Comparison of ENCODE assay signal across 8 cellular contexts in the genomic region with DNA sequence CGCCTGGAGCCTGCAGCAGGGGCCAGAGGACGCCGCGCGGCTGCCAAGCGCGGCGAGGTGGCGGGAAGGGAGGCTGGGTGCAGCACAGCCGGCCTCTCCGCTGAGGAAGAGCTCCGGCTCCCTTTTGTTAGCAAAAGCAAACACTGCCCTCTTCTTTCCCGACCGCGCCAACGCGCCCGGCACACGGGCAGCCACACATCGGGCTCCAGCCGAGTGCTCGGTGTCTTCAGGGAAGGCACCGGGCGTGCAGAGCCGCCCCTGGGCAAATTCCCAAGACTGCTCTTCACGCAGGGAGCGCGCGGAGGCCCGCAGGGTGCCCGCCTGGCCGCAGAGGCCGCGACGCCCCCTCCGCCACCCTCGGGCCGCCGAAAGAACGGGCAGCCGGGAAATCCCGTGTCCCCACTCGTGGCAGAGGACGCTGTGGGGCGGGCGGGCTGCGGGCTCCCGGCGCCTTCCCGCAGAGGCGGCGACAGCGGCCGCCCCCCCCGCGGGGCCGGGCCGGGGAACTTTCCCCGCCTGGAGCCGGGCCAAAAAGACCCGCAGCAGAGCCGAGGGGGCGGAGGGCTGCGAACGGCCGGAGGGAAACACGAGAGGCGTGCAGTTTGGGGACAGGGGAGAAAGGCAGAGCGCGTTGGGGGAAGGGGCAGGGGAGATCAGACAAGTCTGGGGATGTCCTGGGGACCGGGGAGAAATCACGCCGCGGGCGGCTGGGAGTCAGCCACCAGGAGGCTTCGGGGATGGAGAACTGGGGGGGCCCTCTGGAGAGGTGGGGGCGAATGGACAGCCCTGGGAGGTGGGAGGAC. TPM values are rescaled to one million over a fixed set of nuclear protein-coding genes. Genes with fewer than 3 reads are reported as not detected.
DNase-seq lines count a peak whose midpoint lies in the region; ATAC-seq, FAIRE-seq and TF ChIP-seq lines count a peak whose summit lies in the region.

No MANE protein-coding gene starts in this region.

- no peak overlapping the region for H3K27ac Mint-ChIP-seq in natural killer cell

- ATAC-seq in GM19351 (IDR thresholded peaks at IDR 0.05; ENCODE audit: unreplicated experiment) (peak; percentile 51), foreskin keratinocyte (peak; percentile 13), natural killer cell (peak in 1 of 3 donors; percentile 25)
- peak; percentile 3 to 9 for ATAC-seq in activated T-cell treated with anti-CD3 and anti-CD28 coated beads, Interleukin-2, amount 50 U/mL, for 4 hours

- H3K36me3 Mint-ChIP-seq in activated T-cell treated with anti-CD3 and anti-CD28 coated beads, Interleukin-2, amount 50 U/mL, for 4 hours (ENCODE audit: insufficient read depth), result no peaks in the 10 kb centered on the region
- no peaks in the 10 kb centered on the region for H3K36me3 Mint-ChIP-seq in natural killer cell

- intact Hi-C loops in natural killer cell (cut with micrococcal nuclease), result no loop called here

- TF ChIP-seq CTCF in foreskin keratinocyte (conservative IDR thresholded peaks at IDR 0.05) (peak; percentile 73), natural killer cell (IDR thresholded peaks at IDR 0.05) (no peak)

- peaks cover 11% of the 10 kb centered on the region for H3K4me1 Mint-ChIP-seq in activated T-cell treated with anti-CD3 and anti-CD28 coated beads, Interleukin-2, amount 50 U/mL, for 4 hours (ENCODE audit: low read depth)
- peaks cover 5 to 12% of the 10 kb centered on the region in 2 donors for H3K4me1 Mint-ChIP-seq in natural killer cell

- H3K4me3 Mint-ChIP-seq in activated T-cell treated with anti-CD3 and anti-CD28 coated beads, Interleukin-2, amount 50 U/mL, for 4 hours, result peak overlapping the region; percentile 71
- H3K4me3 Mint-ChIP-seq in natural killer cell, result peak overlapping the region; percentile 75

- H3K4me1 ChIP-seq in foreskin keratinocyte, result peaks cover 6% of the 10 kb centered on the region

- peak; percentile 53 for DNase-seq in AG08395 (ENCODE audit: low spot score)
- DNase-seq in NCI-H345 (lab: John Stamatoyannopoulos, UW), result peak; percentile 59
- DNase-seq in activated T-cell treated with anti-CD3 and anti-CD28 coated beads, Interleukin-2, amount 50 U/mL, for 4 hours, result no peak
- peak; percentile 37 to 64 for DNase-seq in foreskin keratinocyte
- no peak for DNase-seq in natural killer cell
- DNase-seq in urothelium cell line (ENCODE audit: low spot score), result peak; percentile 58
- no peak for DNase-seq in KBM-7

- FAIRE-seq in urothelium cell line (lab: Jason Lieb, UNC), result no peak

- H3K27ac ChIP-seq in foreskin keratinocyte, result no peak overlapping the region

- H3K27me3 ChIP-seq in foreskin keratinocyte, result no peaks in the 10 kb centered on the region

- H3K27me3 Mint-ChIP-seq in activated T-cell treated with anti-CD3 and anti-CD28 coated beads, Interleukin-2, amount 50 U/mL, for 4 hours (ENCODE audit: low read depth), result peaks cover 27% of the 10 kb centered on the region
- H3K27me3 Mint-ChIP-seq in natural killer cell (ENCODE audit: low read depth in 2 of 2), result peaks cover 19 to 28% of the 10 kb centered on the region in 2 donors

- H3K9me3 Mint-ChIP-seq in activated T-cell treated with anti-CD3 and anti-CD28 coated beads, Interleukin-2, amount 50 U/mL, for 4 hours, result no peaks in the 10 kb centered on the region
- no peaks in the 10 kb centered on the region for H3K9me3 Mint-ChIP-seq in natural killer cell

- in situ Hi-C loops in KBM-7 (cut with MboI; ENCODE audit: low pct_unique_long_range_greater_than_20kb, low sequenced_read_pairs), result no loop called here

RNA-seq across cellular contexts. Expression of a gene that starts 0.9 kb away (rescaled TPM):
- total RNA-seq in activated T-cell treated with anti-CD3 and anti-CD28 coated beads, Interleukin-2, amount 50 U/mL, for 4 hours, result 1 to 10 TPM in 2 of 3 donors, under 1 TPM in 1; 0.63 to 1.7 (median 1.2) TPM
- total RNA-seq in foreskin keratinocyte (49.0 and 52.4 TPM in 2 replicates), natural killer cell (1 to 10 TPM; 3.2 to 4.2 (median 3.9) TPM)
- 26.8 and 29.6 TPM in 2 replicates for polyA plus RNA-seq in foreskin keratinocyte

Comparison
In these comparisons a context has a peak if more than half of its experiments do, and no peak if none do; other contexts are left out.
1. DNase-seq: peak in AG08395 (single experiment), NCI-H345 (single experiment), foreskin keratinocyte (2 of 2) and urothelium cell line (single experiment); none in activated T-cell treated with anti-CD3 and anti-CD28 coated beads, Interleukin-2, amount 50 U/mL, for 4 hours (single experiment), natural killer cell (single experiment) and KBM-7 (single experiment).